18 cellular contexts compared by ENCODE assay signal in the genomic region with DNA sequence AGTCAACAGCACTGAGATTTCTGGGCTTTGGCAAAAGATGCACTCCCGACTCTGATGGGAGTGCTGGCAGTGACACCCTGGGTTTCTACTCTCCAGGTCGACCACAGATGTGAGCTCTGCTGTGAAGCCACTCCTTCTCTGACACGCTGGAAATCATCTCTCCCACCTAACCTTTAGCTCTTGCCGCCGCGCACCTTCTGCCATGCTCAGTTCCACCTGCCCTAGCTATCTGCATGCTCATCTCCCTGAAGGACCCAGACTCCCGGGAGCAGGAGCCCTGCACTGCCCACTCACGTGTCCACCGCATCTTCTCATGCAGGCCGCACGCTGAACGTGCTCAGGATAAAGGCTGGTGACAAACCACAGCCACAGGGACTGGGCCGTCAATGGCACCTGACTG.
DNase-seq lines count a peak whose midpoint lies in the region; ATAC-seq and TF ChIP-seq lines count a peak whose summit lies in the region.
"Had no signal": no experiment of that assay in that cellular context is flagged by ENCODE, and none has a peak within 500 bp of the region (broad histone marks: within the 10 kb centered on the region; RNA-seq: fewer than 3 reads in every experiment).

No MANE protein-coding gene starts in this region.

- H3K9me3 Mint-ChIP-seq in endodermal cell (no peaks in the 10 kb centered on the region), nephron (no peaks in the 10 kb centered on the region)

- no peaks in the 10 kb centered on the region for H3K4me1 Mint-ChIP-seq in endodermal cell
- peaks cover 42% of the 10 kb centered on the region for H3K4me1 Mint-ChIP-seq in nephron
- H3K4me1 Mint-ChIP-seq in T-helper 17 cell, result no peaks in the 10 kb centered on the region

- CTCF ChIA-PET in Panc1 (lab: Charles Lee) (no interaction called here), SK-N-SH (lab: Yijun Ruan, JAX) (no interaction called here)

- 93 to 96% methylated on average over 9 to 13 of the region's 13 CpGs for WGBS in endodermal cell (ENCODE audit: insufficient coverage in 1 of 2, insufficient read length in 1 of 2), 2 experiments
- 84 to 92% methylated on average over 13 of the region's 13 CpGs for WGBS in thyroid gland, 2 donors
- WGBS in SK-N-SH (ENCODE audit: low lambda C conversion rate), result 92% methylated on average over 13 of the region's 13 CpGs

- H3K4me3 Mint-ChIP-seq in endodermal cell (no peak overlapping the region), nephron (no peak overlapping the region), T-helper 17 cell (no peak overlapping the region)

- H3K4me1 ChIP-seq in Panc1 (ENCODE audit: control insufficient read depth, insufficient read depth, low read length) (peaks cover 63% of the 10 kb centered on the region), endodermal cell (ENCODE audit: control insufficient read depth, insufficient read depth, low read length) (no peaks in the 10 kb centered on the region), thyroid gland (peaks cover 34 to 41% of the 10 kb centered on the region in 2 donors), SK-N-SH (ENCODE audit: control insufficient read depth in 1 of 2, insufficient read depth in 2 of 2, low read depth in 1 of 2, low read length in 1 of 2) (peaks cover 0 to 22% of the 10 kb centered on the region in 2 experiments; a peak in 1 of 4 replicates)

- in situ Hi-C loops in Panc1 (cut with HindIII; ENCODE audit: low pct_unique_long_range_greater_than_20kb, low sequenced_read_pairs), result no loop called here

- H2AFZ ChIP-seq in SK-N-SH (ENCODE audit: low read depth), result no peak overlapping the region

- no peak overlapping the region for H3K9ac ChIP-seq in endodermal cell (ENCODE audit: extremely low read depth, low read length, poor library complexity, severe bottlenecking)
- no peak overlapping the region for H3K9ac ChIP-seq in SK-N-SH

- H3K27ac Mint-ChIP-seq in endodermal cell (no peak overlapping the region), nephron (peak overlapping the region; percentile 62 to 94 (median 81)), T-helper 17 cell (no peak overlapping the region)

- no peak overlapping the region for H3K4me2 ChIP-seq in SK-N-SH

- POLR2A ChIA-PET in Panc1 (lab: Charles Lee) (interaction anchor here (0.5 kb wide), 1 partner anchor 184 kb away, joined by 11 read pairs; no protein-coding TSS in a partner anchor), SK-N-SH (lab: Yijun Ruan, JAX) (no interaction called here)

- H4K20me1 ChIP-seq in SK-N-SH (ENCODE audit: insufficient read depth), result no peaks in the 10 kb centered on the region

- H3F3A ChIP-seq in SK-N-SH (replicated peaks; ENCODE audit: insufficient read depth), result peaks cover 6% of the 10 kb centered on the region

- no peak for TF ChIP-seq EP300 in SK-N-SH (IDR thresholded peaks at IDR 0.05; ENCODE audit: borderline replicate concordance in 1 of 2, low read depth in 1 of 2, low read length in 1 of 2)

- no peak for ATAC-seq in Panc1
- no peak for ATAC-seq in T-helper 17 cell
- ATAC-seq: esophagus mucosa, PC-3 had no signal

- TF ChIP-seq CTCF in Panc1 (IDR thresholded peaks at IDR 0.05) (no peak), endodermal cell (conservative IDR thresholded peaks at IDR 0.05) (no peak), nephron (IDR thresholded peaks at IDR 0.05; ENCODE audit: unreplicated experiment in 3 of 3) (no peak), thyroid gland (IDR thresholded peaks at IDR 0.05) (no peak), SK-N-SH (IDR thresholded peaks at IDR 0.05) (no peak)

- no peak for TF ChIP-seq RAD21 in SK-N-SH (IDR thresholded peaks at IDR 0.05; ENCODE audit: low read length)

- no peak for DNase-seq in Panc1 (ENCODE audit: low read depth, low spot score)
- peak; percentile 17 for DNase-seq in endodermal cell
- DNase-seq in thyroid gland, result no peak
- DNase-seq in T-helper 17 cell, result no peak
- DNase-seq in SK-N-SH, result no peak
- DNase-seq in NOMO-1 treated with DMSO at 0.1 percent for 48 hours (lab: John Stamatoyannopoulos, UW; ENCODE audit: unreplicated experiment), result no peak
- DNase-seq in activated CD8-positive, alpha-beta memory T cell treated with anti-CD3 and anti-CD28 coated beads for 24 hours, result no peak
- DNase-seq: activated CD4-positive, CD25-positive, alpha-beta regulatory T cell treated with anti-CD3 and anti-CD28 coated beads, Interleukin-2, amount 50 U/mL, for 72 hours; DND-41; left cardiac atrium; NCI-H2227 treated with DMSO at 0.1 percent for 48 hours; NCI-H774; PC-3; stimulated activated naive CD4-positive, alpha-beta T cell had no signal

- H3K27me3 Mint-ChIP-seq in endodermal cell (ENCODE audit: insufficient read depth) (no peaks in the 10 kb centered on the region), nephron (ENCODE audit: low read depth) (peaks cover 3% of the 10 kb centered on the region), T-helper 17 cell (no peaks in the 10 kb centered on the region)

- no peaks in the 10 kb centered on the region for H3K9me2 ChIP-seq in SK-N-SH

- H3K79me2 ChIP-seq in SK-N-SH (ENCODE audit: insufficient read depth), result no peaks in the 10 kb centered on the region

- H3K27me3 ChIP-seq in Panc1 (ENCODE audit: control insufficient read depth, insufficient read depth, low read length) (no peaks in the 10 kb centered on the region), endodermal cell (ENCODE audit: control insufficient read depth, insufficient read depth, low read length, poor library complexity, severe bottlenecking) (no peaks in the 10 kb centered on the region), thyroid gland (no peaks in the 10 kb centered on the region), SK-N-SH (ENCODE audit: insufficient read depth) (no peaks in the 10 kb centered on the region)
- H3K27me3 ChIP-seq: cardiac muscle cell had no signal

- H3K27ac ChIP-seq in Panc1 (ENCODE audit: low read length), result peak overlapping the region; percentile 31; the same call in 1 of the 2 replicates
- H3K27ac ChIP-seq in endodermal cell (ENCODE audit: low read depth, low read length), result no peak overlapping the region
- peak overlapping the region; percentile 85 to 94 (median 93) for H3K27ac ChIP-seq in thyroid gland
- no peak overlapping the region for H3K27ac ChIP-seq in SK-N-SH (ENCODE audit: low read depth in 2 of 2, low read length in 1 of 2)
- H3K27ac ChIP-seq: cardiac muscle cell, SK-N-MC had no signal

- BruUV-seq in Panc1 (replicated peaks; lab: Mats Ljungman, UMichigan), result no TSS peak

- H3K9me3 ChIP-seq in Panc1 (ENCODE audit: control insufficient read depth, insufficient read depth, low read depth, low read length), result no peaks in the 10 kb centered on the region
- H3K9me3 ChIP-seq in endodermal cell (ENCODE audit: control insufficient read depth, low read length), result no peaks in the 10 kb centered on the region
- no peaks in the 10 kb centered on the region for H3K9me3 ChIP-seq in thyroid gland
- H3K9me3 ChIP-seq in T-helper 17 cell (ENCODE audit: control insufficient read depth, low read length, poor library complexity, severe bottlenecking), result no peaks in the 10 kb centered on the region
- H3K9me3 ChIP-seq in SK-N-SH, result no peaks in the 10 kb centered on the region

- peaks cover 63% of the 10 kb centered on the region for H3K36me3 ChIP-seq in Panc1 (ENCODE audit: control insufficient read depth, insufficient read depth, low read length)
- H3K36me3 ChIP-seq in endodermal cell (ENCODE audit: control insufficient read depth, insufficient read depth, low read length), result peaks cover 11% of the 10 kb centered on the region
- peaks cover 8 to 9% of the 10 kb centered on the region in 2 donors for H3K36me3 ChIP-seq in thyroid gland
- H3K36me3 ChIP-seq in SK-N-SH (replicated peaks in 1 of 2; ENCODE audit: control insufficient read depth in 1 of 2, insufficient read depth in 2 of 2, low read length in 1 of 2), result peaks cover 33 to 73% of the 10 kb centered on the region in 2 experiments
- H3K36me3 ChIP-seq: cardiac muscle cell had no signal

- H3K36me3 Mint-ChIP-seq in endodermal cell (ENCODE audit: low read depth) (peaks cover 34% of the 10 kb centered on the region), nephron (ENCODE audit: low read depth) (peaks cover 53% of the 10 kb centered on the region), T-helper 17 cell (ENCODE audit: low read depth) (no peaks in the 10 kb centered on the region)

- intact Hi-C loops in Panc1 (cut with micrococcal nuclease; ENCODE audit: unreplicated experiment) (no loop called here), thyroid gland (cut with DNase I) (no loop called here)

- TF ChIP-seq POLR2A in thyroid gland (IDR thresholded peaks at IDR 0.05), result no peak

- H3K4me3 ChIP-seq in Panc1 (ENCODE audit: low read depth in 2 of 2, low read length in 2 of 2) (no peak overlapping the region), endodermal cell (ENCODE audit: low read length) (no peak overlapping the region), thyroid gland (replicated peaks in 1 of 3) (no peak overlapping the region), SK-N-SH (ENCODE audit: low read depth in 2 of 2, low read length in 1 of 2) (no peak overlapping the region)
- H3K4me3 ChIP-seq: cardiac muscle cell, SK-N-MC had no signal

TF ChIP-seq in SK-N-SH, 30 proteins besides CTCF, POLR2A, EP300 and RAD21 (continues in another document):
- TF ChIP-seq POLR2AphosphoS5 (IDR thresholded peaks at IDR 0.05; ENCODE audit: low read depth, low read length), result no peak
- no peak for TF ChIP-seq EZH2phosphoT487 (IDR thresholded peaks at IDR 0.05; ENCODE audit: borderline replicate concordance, low read depth)
- no peak for TF ChIP-seq FOXJ3 (CRISPR knock-in tag; IDR thresholded peaks at IDR 0.05)
- no peak for TF ChIP-seq IRF3 (IDR thresholded peaks at IDR 0.05; ENCODE audit: low read depth, low read length)
- TF ChIP-seq SIN3A (IDR thresholded peaks at IDR 0.05; ENCODE audit: borderline replicate concordance, low read depth, low read length), result no peak
- TF ChIP-seq USF1 (IDR thresholded peaks at IDR 0.05; ENCODE audit: borderline replicate concordance, low read depth), result no peak
- no peak for TF ChIP-seq RCOR1 (IDR thresholded peaks at IDR 0.05; ENCODE audit: low read length)

Comparison
In these comparisons a context has a peak if more than half of its experiments do, and no peak if none do; other contexts are left out.
1. H3K27ac ChIP-seq: peak in Panc1 (single experiment) and thyroid gland (3 of 3); none in endodermal cell (single experiment) and SK-N-SH (0 of 2).
2. H3K27ac Mint-ChIP-seq: peak in nephron (3 of 3); none in endodermal cell (single experiment) and T-helper 17 cell (single experiment).